Comparison of ENCODE assay signal across 33 cellular contexts in the genomic region with DNA sequence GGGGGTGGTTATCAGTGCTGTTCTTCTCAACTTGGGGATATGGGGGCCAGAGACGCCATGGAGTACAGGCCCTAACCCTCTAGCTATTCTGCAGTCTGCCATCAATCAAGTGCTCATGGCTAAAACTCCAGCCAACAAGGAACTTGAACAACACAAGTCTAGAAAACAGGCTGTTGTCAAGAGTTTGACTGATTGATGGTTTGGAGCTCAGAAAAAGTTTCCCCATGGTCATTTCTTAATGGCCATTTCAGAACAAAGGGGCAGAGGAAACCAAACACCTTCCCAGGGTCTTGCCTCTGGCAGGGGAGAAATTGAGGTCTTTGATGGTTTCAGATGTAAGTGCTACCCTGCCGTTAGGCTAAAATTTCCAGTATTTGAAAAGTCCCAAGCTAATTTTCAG. TPM values are rescaled to one million over a fixed set of nuclear protein-coding genes. Genes with fewer than 3 reads are reported as not detected.
"Had no signal": no experiment of that assay in that cellular context is flagged by ENCODE, and none has a peak within 500 bp of the region (broad histone marks: within the 10 kb centered on the region; RNA-seq: fewer than 3 reads in every experiment).

No MANE protein-coding gene starts in this region.

- DNase-seq: hippocampal formation; kidney glomerular epithelial cell; left cardiac atrium; left lung; lower lobe of right lung; mammary epithelial cell; mesenchymal stem cell; naive thymus-derived CD8-positive, alpha-beta T cell; occipital lobe; ovary; stimulated activated CD4-positive, alpha-beta T cell treated with anti-CD3 and anti-CD28 coated beads, Interleukin-12 subunit alpha, Interleukin-12 subunit beta, amount 100 ng/mL, for 4 hours; stimulated activated CD4-positive, alpha-beta T cell treated with anti-CD3 and anti-CD28 coated beads, Interleukin-15, amount 100 ng/mL, for 24 hours; stimulated activated CD4-positive, alpha-beta T cell treated with anti-CD3 and anti-CD28 coated beads, Interleukin-2, amount 100 ng/mL, for 24 hours; stimulated activated CD4-positive, alpha-beta T cell treated with anti-CD3 and anti-CD28 coated beads, Interleukin-4, amount 100 ng/mL, for 1 hour; stimulated activated naive B cell treated with anti-CD40 and anti-IgM and Interleukin-4, amounts not matched to agents 10 μg/mL and 1 μg/mL and 100 μg/mL, for 72 hours; stimulated activated naive CD8-positive, alpha-beta T cell treated with anti-CD3 and anti-CD28 coated beads, Interleukin-15, Interleukin-2, amounts not matched to agents 100 U/mL and 50 U/mL, for 24 hours; stomach; testis; thyroid gland; transverse colon; upper lobe of left lung had no signal

- FAIRE-seq: keratinocyte had no signal

- H3K27ac ChIP-seq: left lung, lower lobe of right lung, neutrophil, ovary, right atrium auricular region, stomach, testis, thyroid gland, transverse colon, upper lobe of left lung, vagina had no signal

- ATAC-seq: left cardiac atrium; left lung; lower lobe of right lung; naive thymus-derived CD8-positive, alpha-beta T cell; right lobe of liver; stimulated activated naive B cell treated with anti-CD40 and anti-IgM and Interleukin-4, amounts not matched to agents 10 μg/mL and 1 μg/mL and 100 μg/mL, for 72 hours had no signal

- H3K4me1 ChIP-seq: right atrium auricular region, testis, vagina had no signal

- H3K4me2 ChIP-seq: smooth muscle cell had no signal

- H3K36me3 ChIP-seq: left lung, lower lobe of right lung, neutrophil, ovary, right atrium auricular region, right lobe of liver, stomach, thyroid gland, transverse colon, upper lobe of left lung, vagina had no signal

- H3K4me3 ChIP-seq: left lung, lower lobe of right lung, ovary, right atrium auricular region, right lobe of liver, smooth muscle cell, stomach, testis, thyroid gland, transverse colon, upper lobe of left lung, vagina had no signal

- H3K9me3 ChIP-seq: left lung, lower lobe of right lung, neutrophil, ovary, right atrium auricular region, right lobe of liver, stomach, testis, thyroid gland, transverse colon, upper lobe of left lung, vagina had no signal

- H3K27me3 ChIP-seq: ovary, right atrium auricular region, right lobe of liver, testis, thyroid gland, transverse colon, vagina had no signal

RNA-seq across cellular contexts. Expression of gene PCK1, which starts 15.1 kb away (rescaled TPM):
- total RNA-seq: left lung; lower lobe of right lung; mammary epithelial cell; naive thymus-derived CD8-positive, alpha-beta T cell; neural crest cell; progenitor cell of endocrine pancreas; pulmonary artery endothelial cell; smooth muscle cell had no signal
- polyA plus RNA-seq: keratinocyte; mammary epithelial cell; naive thymus-derived CD8-positive, alpha-beta T cell; smooth muscle cell had no signal

RNA-seq across cellular contexts. Expression of gene ZBP1, which starts 44.2 kb away (rescaled TPM):
- total RNA-seq: mammary epithelial cell, neural crest cell, occipital lobe, progenitor cell of endocrine pancreas, pulmonary artery endothelial cell, renal cortical epithelial cell, right atrium auricular region, smooth muscle cell, stomach, urinary bladder had no signal
- polyA plus RNA-seq: mammary epithelial cell, smooth muscle cell had no signal

RNA-seq across cellular contexts. Expression of gene CTCFL, which starts 51.1 kb away (rescaled TPM):
- total RNA-seq: left cardiac atrium; left lung; lower lobe of right lung; mammary epithelial cell; naive thymus-derived CD8-positive, alpha-beta T cell; occipital lobe; progenitor cell of endocrine pancreas; pulmonary artery endothelial cell; renal cortical epithelial cell; right atrium auricular region; skeletal muscle tissue; smooth muscle cell; stomach; urinary bladder; vagina had no signal
- polyA plus RNA-seq: keratinocyte; mammary epithelial cell; naive thymus-derived CD8-positive, alpha-beta T cell; smooth muscle cell; stomach; urinary bladder had no signal
